Comparison of ENCODE assay signal across 14 cellular contexts in genomic region chr15:31292391-31293020, GRCh38. TPM values are rescaled to one million over a fixed set of nuclear protein-coding genes. Genes with fewer than 3 reads are reported as not detected.
DNase-seq lines count a peak whose midpoint lies in the region; ATAC-seq and TF ChIP-seq lines count a peak whose summit lies in the region.
"Had no signal": no experiment of that assay in that cellular context is flagged by ENCODE, and none has a peak within 500 bp of the region (broad histone marks: within the 10 kb centered on the region; RNA-seq: fewer than 3 reads in every experiment).

No MANE protein-coding gene starts in this region.

- no peak overlapping the region for H3K27ac Mint-ChIP-seq in neural progenitor cell
- H3K27ac Mint-ChIP-seq: activated naive CD8-positive, alpha-beta T cell treated with anti-CD3 and anti-CD28 coated beads for 36 hours had no signal

- H3K9me3 Mint-ChIP-seq in neural progenitor cell = peaks cover 3% of the 10 kb centered on the region
- H3K9me3 Mint-ChIP-seq: central memory CD8-positive, alpha-beta T cell had no signal

- H3K9ac ChIP-seq in neural progenitor cell = no peak overlapping the region

- peaks cover 14% of the 10 kb centered on the region for H3F3A ChIP-seq in neural progenitor cell (ENCODE audit: low read depth)

- H3K36me3 Mint-ChIP-seq in neural progenitor cell = no peaks in the 10 kb centered on the region
- H3K36me3 Mint-ChIP-seq: activated naive CD8-positive, alpha-beta T cell treated with anti-CD3 and anti-CD28 coated beads for 36 hours had no signal

- H3K27me3 ChIP-seq in Panc1 (ENCODE audit: control insufficient read depth, insufficient read depth, low read length) = peaks cover 6% of the 10 kb centered on the region
- no peaks in the 10 kb centered on the region for H3K27me3 ChIP-seq in neural progenitor cell
- H3K27me3 ChIP-seq: spleen had no signal

- ATAC-seq in Panc1 = no peak

- intact Hi-C loops in Panc1 (cut with micrococcal nuclease; ENCODE audit: unreplicated experiment) (no loop called here), OCI-LY7 (cut with micrococcal nuclease; ENCODE audit: unreplicated experiment) (no loop called here)

- peaks cover 8% of the 10 kb centered on the region for H3K27me3 Mint-ChIP-seq in neural progenitor cell (ENCODE audit: insufficient read depth, low read depth)
- H3K27me3 Mint-ChIP-seq: activated naive CD8-positive, alpha-beta T cell treated with anti-CD3 and anti-CD28 coated beads for 36 hours had no signal

- POLR2A ChIA-PET in Panc1 (lab: Charles Lee) (no interaction called here), OCI-LY7 (lab: Charles Lee) (interaction anchor here (0.7 to 1.4 kb wide), 2 partner anchors 26 to 30 kb away, joined by 3 read pairs; no protein-coding TSS in a partner anchor)

- no peaks in the 10 kb centered on the region for H4K20me1 ChIP-seq in neural progenitor cell (ENCODE audit: low read depth)
- H4K20me1 ChIP-seq in OCI-LY7 (ENCODE audit: insufficient read depth, low read length) = no peaks in the 10 kb centered on the region

- CTCF ChIA-PET in Panc1 (lab: Charles Lee) = no interaction called here
- CTCF ChIA-PET in OCI-LY7 (lab: Charles Lee; ENCODE audit: unreplicated experiment) = interaction anchor here (1.4 kb wide), 1 partner anchor 11 kb away, joined by 4 read pairs; no protein-coding TSS in a partner anchor

- no peaks in the 10 kb centered on the region for H3K9me2 ChIP-seq in OCI-LY7 (ENCODE audit: insufficient read depth, low read length)

- BruUV-seq in Panc1 (replicated peaks; lab: Mats Ljungman, UMichigan) (no TSS peak), OCI-LY7 (replicated peaks; lab: Mats Ljungman, UMichigan) (no TSS peak)

- H3K27ac ChIP-seq in Panc1 (ENCODE audit: low read length) = peak overlapping the region; percentile 42; the same call in 1 of the 2 replicates
- H3K27ac ChIP-seq in neural progenitor cell = no peak overlapping the region
- no peak overlapping the region for H3K27ac ChIP-seq in OCI-LY7 (ENCODE audit: low read depth, low read length, poor library complexity, severe bottlenecking)

- in situ Hi-C loops in Panc1 (cut with HindIII; ENCODE audit: low pct_unique_long_range_greater_than_20kb, low sequenced_read_pairs) = no loop called here

- H3K36me3 ChIP-seq in Panc1 (ENCODE audit: control insufficient read depth, insufficient read depth, low read length) = no peaks in the 10 kb centered on the region
- no peaks in the 10 kb centered on the region for H3K36me3 ChIP-seq in neural progenitor cell
- H3K36me3 ChIP-seq in OCI-LY7 (ENCODE audit: insufficient read depth, low read length) = no peaks in the 10 kb centered on the region; the same call in 1 of the 2 replicates
- H3K36me3 ChIP-seq: spleen had no signal

- peak overlapping the region; percentile 98 for H2AFZ ChIP-seq in neural progenitor cell (replicated peaks)
- H2AFZ ChIP-seq in OCI-LY7 (ENCODE audit: low read length) = no peak overlapping the region

- peak overlapping the region; percentile 49 for H3K4me2 ChIP-seq in neural progenitor cell
- H3K4me2 ChIP-seq in OCI-LY7 (ENCODE audit: low read length) = no peak overlapping the region

- H3K4me1 Mint-ChIP-seq in neural progenitor cell = peaks cover 17% of the 10 kb centered on the region
- H3K4me1 Mint-ChIP-seq: activated naive CD8-positive, alpha-beta T cell treated with anti-CD3 and anti-CD28 coated beads for 36 hours; central memory CD8-positive, alpha-beta T cell had no signal

- H3K9me3 ChIP-seq in Panc1 (ENCODE audit: control insufficient read depth, insufficient read depth, low read depth, low read length) = no peaks in the 10 kb centered on the region
- H3K9me3 ChIP-seq in neural progenitor cell (ENCODE audit: low read depth) = no peaks in the 10 kb centered on the region
- H3K9me3 ChIP-seq in OCI-LY7 (ENCODE audit: low read length) = peaks cover 10% of the 10 kb centered on the region; the same call in 1 of the 2 replicates

- H3K4me3 Mint-ChIP-seq in neural progenitor cell = no peak overlapping the region
- H3K4me3 Mint-ChIP-seq: activated naive CD8-positive, alpha-beta T cell treated with anti-CD3 and anti-CD28 coated beads for 36 hours; central memory CD8-positive, alpha-beta T cell had no signal

- DNase-seq in COLO829 (ENCODE audit: low spot score) (peak; percentile 63), Panc1 (ENCODE audit: low read depth, low spot score) (no peak), globus pallidus (ENCODE audit: low spot score) (peak; percentile 93), neural progenitor cell (ENCODE audit: low spot score) (no peak), SK-N-DZ (ENCODE audit: low spot score) (no peak), hepatic stellate cell (ENCODE audit: low spot score) (no peak), OCI-LY7 (ENCODE audit: low spot score) (no peak)
- DNase-seq in stimulated activated naive CD4-positive, alpha-beta T cell (lab: John Stamatoyannopoulos, UW) = no peak
- DNase-seq: activated CD4-positive, CD25-positive, alpha-beta regulatory T cell; activated naive CD8-positive, alpha-beta T cell treated with anti-CD3 and anti-CD28 coated beads for 36 hours; GOT3; NCI-H1092 had no signal

- H3K79me2 ChIP-seq in neural progenitor cell (ENCODE audit: low read depth) (no peaks in the 10 kb centered on the region), OCI-LY7 (ENCODE audit: insufficient read depth, low read depth, low read length) (no peaks in the 10 kb centered on the region)

- H3K4me3 ChIP-seq in Panc1 (ENCODE audit: low read depth in 2 of 2, low read length in 2 of 2) (no peak overlapping the region), neural progenitor cell (no peak overlapping the region), OCI-LY7 (ENCODE audit: low read depth, low read length, poor library complexity, severe bottlenecking) (no peak overlapping the region)
- H3K4me3 ChIP-seq: spleen had no signal

- peaks cover 17% of the 10 kb centered on the region for H3K4me1 ChIP-seq in Panc1 (ENCODE audit: control insufficient read depth, insufficient read depth, low read length)
- peaks cover 34% of the 10 kb centered on the region for H3K4me1 ChIP-seq in neural progenitor cell
- peaks cover 7% of the 10 kb centered on the region for H3K4me1 ChIP-seq in OCI-LY7 (ENCODE audit: insufficient read depth, low read length, poor library complexity, severe bottlenecking)

- TF ChIP-seq CTCF in Panc1 (IDR thresholded peaks at IDR 0.05) (no peak), neural progenitor cell (IDR thresholded peaks at IDR 0.05) (no peak), OCI-LY7 (conservative IDR thresholded peaks at IDR 0.05; ENCODE audit: low read length) (no peak)

RNA-seq across cellular contexts. Expression of gene KLF13, which starts 34.1 kb away (rescaled TPM):
- total RNA-seq in Panc1 (2021; ENCODE audit: unreplicated experiment) = 78.6 TPM
- polyA plus RNA-seq in Panc1 (2012; ENCODE audit: insufficient read length) = 91.5 TPM
- total RNA-seq in neural progenitor cell (ENCODE audit: low replicate concordance) = 11.9 and 25.1 TPM in 2 replicates
- 65.3 and 76.1 TPM in 2 replicates for polyA plus RNA-seq in SK-N-DZ (2014; cell fraction: cytosol; rRNA removed)
- polyA plus RNA-seq in SK-N-DZ (2014; cell fraction: nucleus; rRNA removed) = 26.8 and 37.7 TPM in 2 replicates
- total RNA-seq in OCI-LY7 (2014; rRNA removed; shearing (Covaris generic)) = 62.0 and 64.6 TPM in 2 replicates
- 62.6 and 63.2 TPM in 2 replicates for total RNA-seq in OCI-LY7 (2022)

Comparison
In these comparisons a context has a peak if more than half of its experiments do, and no peak if none do; other contexts are left out.
1. DNase-seq: peak in COLO829 (single experiment) and globus pallidus (single experiment); none in Panc1 (single experiment), neural progenitor cell (single experiment), SK-N-DZ (single experiment), hepatic stellate cell (single experiment), stimulated activated naive CD4-positive, alpha-beta T cell (0 of 6) and OCI-LY7 (single experiment).